ENCODE assay signal across 19 cellular contexts in the genomic region with DNA sequence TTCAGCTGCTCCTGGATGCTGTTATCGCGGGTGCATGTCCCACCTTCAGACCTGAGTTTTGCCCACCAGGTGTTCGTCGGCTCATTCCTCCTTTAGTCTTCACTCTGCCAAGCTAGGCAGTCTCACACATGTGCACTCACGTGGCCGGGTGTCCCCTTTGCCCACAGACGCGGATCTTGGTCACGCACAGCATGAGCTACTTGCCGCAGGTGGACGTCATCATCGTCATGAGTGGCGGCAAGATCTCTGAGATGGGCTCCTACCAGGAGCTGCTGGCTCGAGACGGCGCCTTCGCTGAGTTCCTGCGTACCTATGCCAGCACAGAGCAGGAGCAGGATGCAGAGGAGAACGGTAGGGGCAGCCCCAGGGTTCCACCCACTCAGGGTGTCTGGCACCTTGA.
"Had no signal": no experiment of that assay in that cellular context is flagged by ENCODE, and none has a peak within 500 bp of the region (broad histone marks: within the 10 kb centered on the region; RNA-seq: fewer than 3 reads in every experiment).

No MANE protein-coding gene starts in this region.

- H3K4me3 ChIP-seq: body of pancreas, cardiac muscle cell, hepatocyte, ovary, prostate gland, tibial nerve had no signal

- H3K4me2 ChIP-seq: hepatocyte had no signal

- DNase-seq: activated B cell treated with CpG ODN at 0.5 μM for 24 hours; activated CD4-positive, alpha-beta T cell treated with anti-CD3 and anti-CD28 coated beads for 36 hours; activated CD4-positive, alpha-beta T cell treated with anti-CD3 and anti-CD28 coated beads, Interleukin-2, amount 50 U/mL, for 48 hours; activated effector memory CD4-positive, alpha-beta T cell treated with anti-CD3 and anti-CD28 coated beads, Interleukin-2, amount 50 U/mL, for 16 hours; activated naive CD4-positive, alpha-beta T cell treated with anti-CD3 and anti-CD28 coated beads, Interleukin-2, amount 10 ng/mL, durations not matched to agents 7 days and 5 days; activated T-cell treated with anti-CD3 and anti-CD28 coated beads, Interleukin-2, amount 50 U/mL, for 72 hours; anterior cingulate cortex; body of pancreas; foreskin melanocyte; glutamatergic neuron; left ventricle myocardium superior; mammary epithelial cell; naive thymus-derived CD8-positive, alpha-beta T cell; ovary; stimulated activated CD4-positive, alpha-beta T cell treated with anti-CD3 and anti-CD28 coated beads, Interleukin-4, amount 100 ng/mL, for 24 hours had no signal

- H3K4me1 ChIP-seq: prostate gland had no signal

- H2AFZ ChIP-seq: hepatocyte had no signal

- H3K36me3 ChIP-seq: ovary had no signal

- H3K27me3 ChIP-seq: body of pancreas, cardiac muscle cell, hepatocyte, ovary, tibial nerve had no signal

- ATAC-seq: activated CD4-positive, alpha-beta T cell treated with anti-CD3 and anti-CD28 coated beads for 36 hours; activated T-cell treated with anti-CD3 and anti-CD28 coated beads, Interleukin-2, amount 50 U/mL, for 72 hours; body of pancreas; left ventricle myocardium superior; naive thymus-derived CD8-positive, alpha-beta T cell had no signal

- H3K27ac ChIP-seq: body of pancreas, cardiac muscle cell, hepatocyte, ovary, tibial nerve had no signal

- H3K79me2 ChIP-seq: hepatocyte had no signal

- H3K9me3 ChIP-seq: body of pancreas, ovary, prostate gland, tibial nerve had no signal
